ENCODE assay signal across 11 cellular contexts in the genomic region with DNA sequence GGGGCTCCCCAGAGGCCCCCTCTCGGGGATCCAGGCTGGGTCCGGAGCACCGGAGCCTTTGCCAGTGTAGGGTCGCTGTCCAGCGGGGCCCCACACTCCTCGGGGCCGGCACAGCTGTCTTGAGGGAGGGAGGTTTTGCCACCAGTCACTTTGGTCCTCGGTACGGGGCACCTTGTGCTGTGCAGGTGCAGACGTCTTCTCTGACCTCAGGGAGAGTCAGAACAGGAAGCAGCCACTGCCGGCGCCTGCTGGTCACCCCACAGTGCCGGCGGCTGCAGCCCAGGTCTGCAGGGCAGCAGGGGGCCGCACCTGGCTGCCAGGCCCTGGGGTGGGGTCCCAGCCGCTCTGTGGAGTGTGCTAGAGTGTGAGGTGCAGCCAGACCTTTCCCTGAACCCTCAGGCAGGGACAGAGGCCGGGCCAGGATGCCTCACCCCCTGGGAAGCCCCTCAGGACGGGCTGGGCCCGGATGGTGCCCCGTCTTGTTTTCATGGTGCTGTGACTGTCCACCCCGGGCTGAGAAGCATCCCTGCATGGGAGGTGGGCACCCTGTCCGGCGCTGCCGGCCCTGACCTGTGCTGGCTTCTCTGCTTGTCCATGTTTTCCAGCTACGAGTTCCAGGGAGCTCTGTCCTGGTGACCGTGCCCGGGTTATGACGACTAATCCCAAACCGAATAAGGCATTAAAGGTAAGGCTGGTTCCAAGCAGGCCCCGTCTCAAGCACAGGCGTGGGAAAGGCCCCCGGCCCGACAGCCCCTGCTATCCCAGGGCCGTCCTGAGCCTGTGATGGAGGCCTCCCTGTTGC. TPM values are rescaled to one million over a fixed set of nuclear protein-coding genes. Genes with fewer than 3 reads are reported as not detected.
A peak's percentile ranks its signal among the peaks of the same experiment; 100 is the strongest.
DNase-seq lines count a peak whose midpoint lies in the region; ATAC-seq and TF ChIP-seq lines count a peak whose summit lies in the region.
"Had no signal": no experiment of that assay in that cellular context is flagged by ENCODE, and none has a peak within 500 bp of the region (broad histone marks: within the 10 kb centered on the region; RNA-seq: fewer than 3 reads in every experiment).

No MANE protein-coding gene starts in this region.

- peaks cover 14% of the 10 kb centered on the region for H3K36me3 Mint-ChIP-seq in activated T-helper 2 cell treated with anti-CD3 and anti-CD28 coated beads, Interferon-gamma antibody, Interleukin-2, Interleukin-4, amounts not matched to agents 10 μg/mL and 5 μg/mL and 100 μg/mL, durations not matched to agents 14 hours and 24 hours and 36 hours (ENCODE audit: low read depth)

- H3K4me1 ChIP-seq in right atrium auricular region, result peaks cover 0 to 55% of the 10 kb centered on the region in 2 donors
- peaks cover 16% of the 10 kb centered on the region for H3K4me1 ChIP-seq in rectal smooth muscle tissue (ENCODE audit: control insufficient read depth, insufficient read depth, low read length)

- H3K27me3 Mint-ChIP-seq in activated T-helper 2 cell treated with anti-CD3 and anti-CD28 coated beads, Interferon-gamma antibody, Interleukin-2, Interleukin-4, amounts not matched to agents 10 μg/mL and 5 μg/mL and 100 μg/mL, durations not matched to agents 14 hours and 24 hours and 36 hours (ENCODE audit: low read depth), result no peaks in the 10 kb centered on the region
- H3K27me3 Mint-ChIP-seq: activated B cell treated with CpG ODN at 0.5 μM for 24 hours had no signal

- DNase-seq in AG09309 (ENCODE audit: low read depth) (no peak), right atrium auricular region (ENCODE audit: low spot score) (no peak), NCI-H2029 treated with DMSO at 0.1 percent for 48 hours (lab: John Stamatoyannopoulos, UW) (no peak), NCI-H128 (lab: John Stamatoyannopoulos, UW; ENCODE audit: unreplicated experiment) (no peak)
- DNase-seq in activated T-helper 2 cell treated with anti-CD3 and anti-CD28 coated beads, Interferon-gamma antibody, Interleukin-2, Interleukin-4, amounts not matched to agents 10 μg/mL and 5 μg/mL and 100 μg/mL, durations not matched to agents 14 hours and 24 hours and 36 hours (ENCODE audit: low spot score), result no peak
- DNase-seq: activated B cell treated with CpG ODN at 0.5 μM for 24 hours, NCI-H2081 had no signal

- intact Hi-C loops in activated T-helper 2 cell treated with anti-CD3 and anti-CD28 coated beads, Interferon-gamma antibody, Interleukin-2, Interleukin-4, amounts not matched to agents 10 μg/mL and 5 μg/mL and 100 μg/mL, durations not matched to agents 14 hours and 24 hours and 36 hours (cut with micrococcal nuclease), result no loop called here

- no peaks in the 10 kb centered on the region for H3K27me3 ChIP-seq in right atrium auricular region
- H3K27me3 ChIP-seq in rectal smooth muscle tissue (ENCODE audit: control insufficient read depth, insufficient read depth, low read length), result no peaks in the 10 kb centered on the region

- H3K27ac Mint-ChIP-seq in activated T-helper 2 cell treated with anti-CD3 and anti-CD28 coated beads, Interferon-gamma antibody, Interleukin-2, Interleukin-4, amounts not matched to agents 10 μg/mL and 5 μg/mL and 100 μg/mL, durations not matched to agents 14 hours and 24 hours and 36 hours, result no peak overlapping the region
- H3K27ac Mint-ChIP-seq: activated B cell treated with CpG ODN at 0.5 μM for 24 hours had no signal

- H3K36me3 ChIP-seq in right atrium auricular region (peaks cover 53% of the 10 kb centered on the region), rectal smooth muscle tissue (ENCODE audit: control insufficient read depth, insufficient read depth, low read length) (peaks cover 18% of the 10 kb centered on the region)

- H3K9me3 Mint-ChIP-seq in activated T-helper 2 cell treated with anti-CD3 and anti-CD28 coated beads, Interferon-gamma antibody, Interleukin-2, Interleukin-4, amounts not matched to agents 10 μg/mL and 5 μg/mL and 100 μg/mL, durations not matched to agents 14 hours and 24 hours and 36 hours, result no peaks in the 10 kb centered on the region
- H3K9me3 Mint-ChIP-seq: activated B cell treated with CpG ODN at 0.5 μM for 24 hours had no signal

- ATAC-seq in HG03354 (IDR thresholded peaks at IDR 0.05; ENCODE audit: poor library complexity, severe bottlenecking, unreplicated experiment), result no peak

- no peak overlapping the region for H3K4me3 Mint-ChIP-seq in activated T-helper 2 cell treated with anti-CD3 and anti-CD28 coated beads, Interferon-gamma antibody, Interleukin-2, Interleukin-4, amounts not matched to agents 10 μg/mL and 5 μg/mL and 100 μg/mL, durations not matched to agents 14 hours and 24 hours and 36 hours (ENCODE audit: low read depth)
- H3K4me3 Mint-ChIP-seq: activated B cell treated with CpG ODN at 0.5 μM for 24 hours had no signal

- H3K9ac ChIP-seq in rectal smooth muscle tissue (ENCODE audit: low read length), result no peak overlapping the region

- peak overlapping the region; percentile 47 for H3K4me3 ChIP-seq in AG09309 (ENCODE audit: control insufficient read depth, low read depth, low read length)
- peak overlapping the region; percentile 62 for H3K4me3 ChIP-seq in WI38 (ENCODE audit: low read depth, low read length)
- H3K4me3 ChIP-seq in right atrium auricular region, result peak overlapping the region; percentile 42 to 58
- H3K4me3 ChIP-seq in rectal smooth muscle tissue (ENCODE audit: low read length), result no peak overlapping the region

- no peak for TF ChIP-seq CTCF in AG09309 (IDR thresholded peaks at IDR 0.05; ENCODE audit: control insufficient read depth, insufficient read depth, low read depth, low read length, missing control alignments)
- TF ChIP-seq CTCF in WI38 (IDR thresholded peaks at IDR 0.05; ENCODE audit: low read depth, low read length), result no peak
- no peak for TF ChIP-seq CTCF in right atrium auricular region (IDR thresholded peaks at IDR 0.05)

- peaks cover 3% of the 10 kb centered on the region for H3K4me1 Mint-ChIP-seq in activated T-helper 2 cell treated with anti-CD3 and anti-CD28 coated beads, Interferon-gamma antibody, Interleukin-2, Interleukin-4, amounts not matched to agents 10 μg/mL and 5 μg/mL and 100 μg/mL, durations not matched to agents 14 hours and 24 hours and 36 hours (ENCODE audit: low read depth)

- H3K27ac ChIP-seq in right atrium auricular region, result peak overlapping the region; percentile 99 to 100
- H3K27ac ChIP-seq in rectal smooth muscle tissue (ENCODE audit: low read depth, low read length), result peak overlapping the region; percentile 99

- no peaks in the 10 kb centered on the region for H3K9me3 ChIP-seq in right atrium auricular region

RNA-seq across cellular contexts. Expression of gene MAFK, which starts 8.2 kb away (rescaled TPM):
- total RNA-seq in right atrium auricular region, result 10 to 100 TPM; 29.6 to 70.9 TPM
- 29.6 and 30.4 TPM in 2 replicates for total RNA-seq in activated T-helper 2 cell treated with anti-CD3 and anti-CD28 coated beads, Interferon-gamma antibody, Interleukin-2, Interleukin-4, amounts not matched to agents 10 μg/mL and 5 μg/mL and 100 μg/mL, durations not matched to agents 14 hours and 24 hours and 36 hours

RNA-seq across cellular contexts. Expression of gene TMEM184A, which starts 17.3 kb away (rescaled TPM):
- total RNA-seq in right atrium auricular region, result under 1 TPM in 1 of 2 donors, not detected in 1; 0.28 TPM
- total RNA-seq in activated T-helper 2 cell treated with anti-CD3 and anti-CD28 coated beads, Interferon-gamma antibody, Interleukin-2, Interleukin-4, amounts not matched to agents 10 μg/mL and 5 μg/mL and 100 μg/mL, durations not matched to agents 14 hours and 24 hours and 36 hours, result 0.23 TPM in 1 of 2 replicates, not detected in the other
- total RNA-seq: activated B cell treated with CpG ODN at 0.5 μM for 24 hours, pulmonary artery endothelial cell had no signal

RNA-seq across cellular contexts. Expression of gene PSMG3, which starts 31.1 kb away (rescaled TPM):
- 10 to 100 TPM; 21.5 to 22.3 TPM for total RNA-seq in right atrium auricular region
- total RNA-seq in activated T-helper 2 cell treated with anti-CD3 and anti-CD28 coated beads, Interferon-gamma antibody, Interleukin-2, Interleukin-4, amounts not matched to agents 10 μg/mL and 5 μg/mL and 100 μg/mL, durations not matched to agents 14 hours and 24 hours and 36 hours, result 44.5 and 45.9 TPM in 2 replicates

RNA-seq across cellular contexts. Expression of gene INTS1, which starts 34.6 kb away (rescaled TPM):
- total RNA-seq in right atrium auricular region, result 10 to 100 TPM; 29.0 to 47.0 TPM
- total RNA-seq in activated T-helper 2 cell treated with anti-CD3 and anti-CD28 coated beads, Interferon-gamma antibody, Interleukin-2, Interleukin-4, amounts not matched to agents 10 μg/mL and 5 μg/mL and 100 μg/mL, durations not matched to agents 14 hours and 24 hours and 36 hours, result 86.7 and 91.0 TPM in 2 replicates
